8 cellular contexts compared by ENCODE assay signal in the genomic region with DNA sequence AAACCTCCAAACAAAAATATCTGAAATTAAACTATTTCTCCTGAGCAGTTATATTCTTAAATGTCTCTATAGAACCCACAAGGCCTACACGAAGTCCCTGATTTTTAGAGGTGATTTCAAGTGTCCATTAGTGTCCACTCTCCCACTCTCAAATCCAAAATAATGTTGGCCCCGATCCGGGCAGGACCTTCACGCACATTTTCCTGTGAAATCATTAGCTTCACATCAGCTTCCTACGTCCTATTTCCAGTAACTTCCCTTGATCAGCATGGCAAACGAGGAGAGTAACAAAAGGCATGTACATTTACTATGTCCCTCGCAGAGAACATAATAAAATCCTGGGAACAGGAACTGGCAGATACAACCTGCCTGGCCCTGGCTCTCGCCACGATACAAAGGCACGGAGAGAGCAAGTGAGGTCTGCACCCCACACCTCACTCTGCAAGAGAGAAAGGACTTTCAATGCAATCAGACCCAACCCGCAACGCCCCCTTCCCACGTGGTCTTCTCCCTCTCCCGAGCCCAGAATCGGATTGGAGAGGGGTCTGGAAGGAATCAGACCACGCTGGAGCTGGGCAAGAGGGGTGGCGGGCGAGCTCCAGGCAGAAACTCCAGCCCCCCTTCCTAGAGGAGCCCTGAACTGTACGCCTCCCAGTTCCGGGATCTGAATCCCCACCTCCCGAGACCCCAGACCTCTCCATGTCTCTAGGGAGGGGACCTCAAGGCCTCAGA. TPM values are rescaled to one million over a fixed set of nuclear protein-coding genes. Genes with fewer than 3 reads are reported as not detected.
DNase-seq lines count a peak whose midpoint lies in the region; ATAC-seq and TF ChIP-seq lines count a peak whose summit lies in the region.

No MANE protein-coding gene starts in this region.

- peak overlapping the region; percentile 96 for H3K4me3 Mint-ChIP-seq in activated CD8-positive, alpha-beta T cell treated with anti-CD3 and anti-CD28 coated beads for 36 hours
- H3K4me3 Mint-ChIP-seq in stimulated activated effector memory CD8-positive, alpha-beta T cell treated with anti-CD3 and anti-CD28 coated beads, Interleukin-12 subunit alpha, Interleukin-12 subunit beta, amount 100 ng/mL, for 72 hours: peak overlapping the region; percentile 88

- no peaks in the 10 kb centered on the region for H3K27me3 Mint-ChIP-seq in activated CD8-positive, alpha-beta T cell treated with anti-CD3 and anti-CD28 coated beads for 36 hours

- DNase-seq in NCI-H2081 (lab: John Stamatoyannopoulos, UW) (peak; percentile 38 to 72), NCI-H2081 treated with DMSO at 0.1 percent for 48 hours (lab: John Stamatoyannopoulos, UW) (no peak), NCI-H345 treated with DMSO at 0.1 percent for 48 hours (lab: John Stamatoyannopoulos, UW; ENCODE audit: unreplicated experiment) (peak; percentile 42), epithelial cell of proximal tubule (ENCODE audit: low read depth) (no peak)
- DNase-seq in activated CD8-positive, alpha-beta T cell treated with anti-CD3 and anti-CD28 coated beads for 36 hours: peak; percentile 71
- peak in 1 of 2 donors; percentile 69 for DNase-seq in stimulated activated effector memory CD8-positive, alpha-beta T cell treated with anti-CD3 and anti-CD28 coated beads, Interleukin-12 subunit alpha, Interleukin-12 subunit beta, amount 100 ng/mL, for 72 hours (ENCODE audit: low spot score in 2 of 2)

- CTCF ChIA-PET in activated CD8-positive, alpha-beta T cell treated with anti-CD3 and anti-CD28 coated beads for 36 hours (lab: Charles Lee): interaction anchor here (0.7 to 2.6 kb wide), 8 partner anchors 10 to 55 kb away, joined by 3 to 18 read pairs (median 3); no protein-coding TSS in a partner anchor

- ATAC-seq in HG02885 (IDR thresholded peaks at IDR 0.05; ENCODE audit: poor library complexity, unreplicated experiment): peak; percentile 5
- ATAC-seq in activated CD8-positive, alpha-beta T cell treated with anti-CD3 and anti-CD28 coated beads for 36 hours: no peak
- peak; percentile 12 for ATAC-seq in stimulated activated effector memory CD8-positive, alpha-beta T cell treated with anti-CD3 and anti-CD28 coated beads, Interleukin-12 subunit alpha, Interleukin-12 subunit beta, amount 100 ng/mL, for 72 hours

- POLR2A ChIA-PET in activated CD8-positive, alpha-beta T cell treated with anti-CD3 and anti-CD28 coated beads for 36 hours (lab: Charles Lee): interaction anchor here (0.6 to 2.1 kb wide), 10 partner anchors 9 to 122 kb away, joined by 3 to 7 read pairs (median 4); no protein-coding TSS in a partner anchor

- H3K27ac Mint-ChIP-seq in activated CD8-positive, alpha-beta T cell treated with anti-CD3 and anti-CD28 coated beads for 36 hours: peak overlapping the region; percentile 91
- peak overlapping the region; percentile 87 for H3K27ac Mint-ChIP-seq in stimulated activated effector memory CD8-positive, alpha-beta T cell treated with anti-CD3 and anti-CD28 coated beads, Interleukin-12 subunit alpha, Interleukin-12 subunit beta, amount 100 ng/mL, for 72 hours

- H3K4me3 ChIP-seq in epithelial cell of proximal tubule (ENCODE audit: low read depth, low read length): peak overlapping the region; percentile 85
- peak overlapping the region; percentile 70 for H3K4me3 ChIP-seq in mononuclear cell (ENCODE audit: low read length)

- H3K27me3 ChIP-seq in mononuclear cell (ENCODE audit: insufficient read depth, low read length): no peaks in the 10 kb centered on the region

- intact Hi-C loops in activated CD8-positive, alpha-beta T cell treated with anti-CD3 and anti-CD28 coated beads for 36 hours (cut with micrococcal nuclease): loop anchor here (5.0 kb wide), 1 partner anchor 49 kb away; the partner anchor contains the start of genes ACACA and TADA2A

- peaks cover 24% of the 10 kb centered on the region for H3K4me1 Mint-ChIP-seq in activated CD8-positive, alpha-beta T cell treated with anti-CD3 and anti-CD28 coated beads for 36 hours (ENCODE audit: low read depth)
- peaks cover 29% of the 10 kb centered on the region for H3K4me1 Mint-ChIP-seq in stimulated activated effector memory CD8-positive, alpha-beta T cell treated with anti-CD3 and anti-CD28 coated beads, Interleukin-12 subunit alpha, Interleukin-12 subunit beta, amount 100 ng/mL, for 72 hours

- no peaks in the 10 kb centered on the region for H3K9me3 Mint-ChIP-seq in activated CD8-positive, alpha-beta T cell treated with anti-CD3 and anti-CD28 coated beads for 36 hours
- no peaks in the 10 kb centered on the region for H3K9me3 Mint-ChIP-seq in stimulated activated effector memory CD8-positive, alpha-beta T cell treated with anti-CD3 and anti-CD28 coated beads, Interleukin-12 subunit alpha, Interleukin-12 subunit beta, amount 100 ng/mL, for 72 hours

- no peaks in the 10 kb centered on the region for H3K9me3 ChIP-seq in mononuclear cell (ENCODE audit: low read depth, low read length)

- peaks cover 20% of the 10 kb centered on the region for H3K36me3 Mint-ChIP-seq in activated CD8-positive, alpha-beta T cell treated with anti-CD3 and anti-CD28 coated beads for 36 hours (ENCODE audit: low read depth)
- peaks cover 18% of the 10 kb centered on the region for H3K36me3 Mint-ChIP-seq in stimulated activated effector memory CD8-positive, alpha-beta T cell treated with anti-CD3 and anti-CD28 coated beads, Interleukin-12 subunit alpha, Interleukin-12 subunit beta, amount 100 ng/mL, for 72 hours

- H3K4me1 ChIP-seq in mononuclear cell (ENCODE audit: insufficient read depth, low read length): peaks cover 20% of the 10 kb centered on the region

- TF ChIP-seq CTCF in activated CD8-positive, alpha-beta T cell treated with anti-CD3 and anti-CD28 coated beads for 36 hours (IDR thresholded peaks at IDR 0.05): no peak
- no peak for TF ChIP-seq CTCF in epithelial cell of proximal tubule (conservative IDR thresholded peaks at IDR 0.05; ENCODE audit: low read depth, low read length)

RNA-seq across cellular contexts. Expression of gene C17orf78, which starts 17.5 kb away (rescaled TPM):
- not detected for total RNA-seq in activated CD8-positive, alpha-beta T cell treated with anti-CD3 and anti-CD28 coated beads for 36 hours
- not detected in 2 replicates for total RNA-seq in epithelial cell of proximal tubule
- total RNA-seq in mononuclear cell: not detected

RNA-seq across cellular contexts. Expression of gene ACACA, which starts 48.4 kb away (rescaled TPM):
- 10 to 100 TPM; 66.0 to 68.2 TPM for total RNA-seq in activated CD8-positive, alpha-beta T cell treated with anti-CD3 and anti-CD28 coated beads for 36 hours
- total RNA-seq in epithelial cell of proximal tubule: 26.4 and 45.4 TPM in 2 replicates
- 21.9 TPM for total RNA-seq in mononuclear cell

RNA-seq across cellular contexts. Expression of gene TADA2A, which starts 48.4 kb away (rescaled TPM):
- 10 to 100 TPM; 31.5 to 36.5 TPM for total RNA-seq in activated CD8-positive, alpha-beta T cell treated with anti-CD3 and anti-CD28 coated beads for 36 hours
- total RNA-seq in epithelial cell of proximal tubule (10.4 and 14.0 TPM in 2 replicates), mononuclear cell (12.0 TPM)

Comparison
In these comparisons a context has a peak if more than half of its experiments do, and no peak if none do; other contexts are left out.
1. DNase-seq: peak in NCI-H2081 (2 of 2), NCI-H345 treated with DMSO at 0.1 percent for 48 hours (single experiment) and activated CD8-positive, alpha-beta T cell treated with anti-CD3 and anti-CD28 coated beads for 36 hours (single experiment); none in NCI-H2081 treated with DMSO at 0.1 percent for 48 hours (single experiment) and epithelial cell of proximal tubule (single experiment).